ENCODE assay signal across 16 cellular contexts in the genomic region with DNA sequence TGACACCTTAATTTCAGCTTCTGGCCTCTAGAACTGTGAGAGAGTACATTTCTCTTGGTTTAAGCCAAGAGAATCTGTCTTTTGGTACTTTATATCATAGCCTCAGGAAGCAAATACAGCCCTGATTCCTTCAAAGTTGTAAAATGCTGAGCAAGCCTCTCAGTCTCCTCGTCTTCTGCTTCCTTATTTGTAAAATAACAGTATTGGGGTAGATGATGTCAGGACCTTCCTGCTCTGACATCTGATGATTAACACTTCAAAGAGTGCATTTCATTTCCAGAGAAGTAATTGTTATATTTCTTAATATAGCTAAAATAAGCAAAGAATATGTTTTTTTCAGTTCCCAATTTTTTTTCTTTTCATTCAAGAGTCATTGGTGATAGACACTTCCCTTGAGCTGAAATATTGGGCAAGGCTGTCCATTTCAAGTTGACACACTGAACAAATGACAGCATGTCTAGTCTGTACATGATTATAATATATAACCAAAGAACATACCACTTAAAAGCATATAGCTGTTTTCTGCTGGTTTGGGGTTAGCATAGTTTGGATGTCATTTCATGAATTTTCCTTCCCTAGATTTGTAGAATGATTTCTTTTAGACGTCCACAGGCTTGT.
"Had no signal": no experiment of that assay in that cellular context is flagged by ENCODE, and none has a peak within 500 bp of the region (broad histone marks: within the 10 kb centered on the region; RNA-seq: fewer than 3 reads in every experiment).

No MANE protein-coding gene starts in this region.

- H3K4me3 Mint-ChIP-seq: activated naive CD8-positive, alpha-beta T cell; activated T-cell treated with anti-CD3 and anti-CD28 coated beads, Interleukin-2, amount 50 U/mL, for 24 hours; natural killer cell treated with Interleukin-12 subunit alpha and Interleukin-12 subunit beta and Interleukin-15 and Interleukin-18, amount 100 ng/mL, for 72 hours had no signal

- H3K27ac ChIP-seq: brain microvascular endothelial cell, psoas muscle had no signal

- H3K27me3 Mint-ChIP-seq: activated naive CD8-positive, alpha-beta T cell; activated T-cell treated with anti-CD3 and anti-CD28 coated beads, Interleukin-2, amount 50 U/mL, for 24 hours; natural killer cell treated with Interleukin-12 subunit alpha and Interleukin-12 subunit beta and Interleukin-15 and Interleukin-18, amount 100 ng/mL, for 72 hours had no signal

- H3K27ac Mint-ChIP-seq: activated naive CD8-positive, alpha-beta T cell; activated T-cell treated with anti-CD3 and anti-CD28 coated beads, Interleukin-2, amount 50 U/mL, for 24 hours had no signal

- H3K36me3 Mint-ChIP-seq: natural killer cell treated with Interleukin-12 subunit alpha and Interleukin-12 subunit beta and Interleukin-15 and Interleukin-18, amount 100 ng/mL, for 72 hours had no signal

- H3K4me1 ChIP-seq: psoas muscle had no signal

- H3K36me3 ChIP-seq: brain microvascular endothelial cell, upper lobe of left lung had no signal

- H3K9me3 Mint-ChIP-seq: activated T-cell treated with anti-CD3 and anti-CD28 coated beads, Interleukin-2, amount 50 U/mL, for 24 hours had no signal

- H3K27me3 ChIP-seq: brain microvascular endothelial cell, upper lobe of left lung had no signal

- H3K4me3 ChIP-seq: mucosa of descending colon, psoas muscle, upper lobe of left lung had no signal

- H3K9me3 ChIP-seq: mucosa of descending colon, psoas muscle, upper lobe of left lung had no signal

- ATAC-seq: mucosa of descending colon; natural killer cell treated with Interleukin-12 subunit alpha and Interleukin-12 subunit beta and Interleukin-15 and Interleukin-18, amount 100 ng/mL, for 72 hours; psoas muscle; sciatic nerve had no signal

- DNase-seq: activated CD4-positive, alpha-beta T cell treated with anti-CD3 and anti-CD28 coated beads, Interleukin-2, amount 50 U/mL, for 1 hour; activated CD4-positive, CD25-positive, alpha-beta regulatory T cell; activated gamma-delta T cell; activated T-cell treated with anti-CD3 and anti-CD28 coated beads, Interleukin-2, amount 50 U/mL, for 24 hours; amygdala; brain microvascular endothelial cell; dermis blood vessel endothelial cell; glutamatergic neuron; mucosa of descending colon; psoas muscle; stimulated activated naive CD4-positive, alpha-beta T cell treated with Interleukin-2 at 50 U/mL for 16 hours; T1000; upper lobe of left lung had no signal
